ENCODE assay signal across 15 cellular contexts in the genomic region with DNA sequence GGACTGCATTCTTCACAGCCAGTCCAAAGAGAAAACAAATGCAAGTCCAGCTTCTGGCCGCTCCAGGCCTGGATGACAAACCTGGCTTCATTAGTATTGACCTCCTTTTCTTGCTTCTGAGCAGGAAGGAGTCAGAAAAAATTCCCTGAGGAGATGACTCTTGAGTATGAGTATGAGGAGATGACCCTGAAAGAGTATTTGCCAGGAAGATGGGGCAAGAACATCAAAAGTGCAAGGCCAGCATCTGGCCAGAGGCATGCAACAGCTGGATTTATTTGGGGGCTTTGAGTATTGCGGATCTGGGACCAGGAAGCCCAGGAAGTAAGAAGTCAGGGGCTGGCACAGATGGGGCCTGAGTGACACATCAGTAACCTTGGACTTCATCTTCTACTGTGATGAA.
DNase-seq lines count a peak whose midpoint lies in the region; ATAC-seq and TF ChIP-seq lines count a peak whose summit lies in the region.
"Had no signal": no experiment of that assay in that cellular context is flagged by ENCODE, and none has a peak within 500 bp of the region (broad histone marks: within the 10 kb centered on the region; RNA-seq: fewer than 3 reads in every experiment).

No MANE protein-coding gene starts in this region.

- ATAC-seq in naive thymus-derived CD8-positive, alpha-beta T cell = no peak
- ATAC-seq: activated T-cell treated with anti-CD3 and anti-CD28 coated beads, Interleukin-2, amount 50 U/mL, for 4 hours; natural killer cell treated with Interleukin-12 subunit alpha and Interleukin-12 subunit beta and Interleukin-15 and Interleukin-18, amount 100 ng/mL, for 72 hours; SK-N-SH treated with all-trans-retinoic acid at 6 μM for 48 hours had no signal

- no peaks in the 10 kb centered on the region for H3K4me1 Mint-ChIP-seq in immature natural killer cell
- H3K4me1 Mint-ChIP-seq in naive thymus-derived CD8-positive, alpha-beta T cell = no peaks in the 10 kb centered on the region

- H3K36me3 ChIP-seq in testis (ENCODE audit: low read depth, missing control alignments) = no peaks in the 10 kb centered on the region

- peaks cover 0 to 5% (median 2%) of the 10 kb centered on the region in 3 donors for H3K27me3 Mint-ChIP-seq in immature natural killer cell (ENCODE audit: low read depth in 3 of 3)
- H3K27me3 Mint-ChIP-seq in naive thymus-derived CD8-positive, alpha-beta T cell = peaks cover 0 to 4% (median 0%) of the 10 kb centered on the region in 5 donors

- no peaks in the 10 kb centered on the region for H3K9me3 ChIP-seq in testis

- no peaks in the 10 kb centered on the region for H3K9me3 Mint-ChIP-seq in immature natural killer cell
- H3K9me3 Mint-ChIP-seq in naive thymus-derived CD8-positive, alpha-beta T cell = no peaks in the 10 kb centered on the region
- H3K9me3 Mint-ChIP-seq: activated T-cell treated with anti-CD3 and anti-CD28 coated beads, Interleukin-2, amount 50 U/mL, for 4 hours; natural killer cell treated with Interleukin-12 subunit alpha and Interleukin-12 subunit beta and Interleukin-15 and Interleukin-18, amount 100 ng/mL, for 72 hours had no signal

- H3K4me3 Mint-ChIP-seq in immature natural killer cell = no peak overlapping the region
- no peak overlapping the region for H3K4me3 Mint-ChIP-seq in naive thymus-derived CD8-positive, alpha-beta T cell
- H3K4me3 Mint-ChIP-seq: activated T-cell treated with anti-CD3 and anti-CD28 coated beads, Interleukin-2, amount 50 U/mL, for 4 hours; natural killer cell treated with Interleukin-12 subunit alpha and Interleukin-12 subunit beta and Interleukin-15 and Interleukin-18, amount 100 ng/mL, for 72 hours had no signal

- TF ChIP-seq CTCF in coronary artery (IDR thresholded peaks at IDR 0.05) (no peak), testis (IDR thresholded peaks at IDR 0.05) (no peak)

- DNase-seq in HS-5 (ENCODE audit: low read depth) = peak; percentile 55
- peak; percentile 75 for DNase-seq in coronary artery (ENCODE audit: low spot score)
- peak; percentile 45 for DNase-seq in kidney tubule cell (ENCODE audit: low spot score)
- peak; percentile 8 for DNase-seq in testis
- no peak for DNase-seq in immature natural killer cell
- no peak for DNase-seq in naive thymus-derived CD8-positive, alpha-beta T cell
- no peak for DNase-seq in NCI-H2029 treated with DMSO at 0.1 percent for 48 hours (lab: John Stamatoyannopoulos, UW)
- DNase-seq: activated CD4-positive, alpha-beta T cell treated with anti-CD3 and anti-CD28 coated beads, Interleukin-2, amount 50 U/mL, for 1 hour; activated T-cell treated with anti-CD3 and anti-CD28 coated beads, Interleukin-2, amount 50 U/mL, for 4 hours; DMS79; Kasumi-1; NCI-H446 treated with DMSO at 0.1 percent for 48 hours; substantia nigra had no signal

- peak overlapping the region in 1 of 2 donors; percentile 32 for H3K27ac ChIP-seq in coronary artery
- H3K27ac ChIP-seq in testis = no peak overlapping the region

- H3K36me3 Mint-ChIP-seq in immature natural killer cell = no peaks in the 10 kb centered on the region
- H3K36me3 Mint-ChIP-seq in naive thymus-derived CD8-positive, alpha-beta T cell = no peaks in the 10 kb centered on the region
- H3K36me3 Mint-ChIP-seq: natural killer cell treated with Interleukin-12 subunit alpha and Interleukin-12 subunit beta and Interleukin-15 and Interleukin-18, amount 100 ng/mL, for 72 hours had no signal

- WGBS in testis, 2 donors = 83 to 89% methylated on average over 2 of the region's 2 CpGs

- H3K27me3 ChIP-seq in testis = no peaks in the 10 kb centered on the region

- intact Hi-C loops in testis (cut with DNase I; ENCODE audit: low total_unique reads) = no loop called here

- H3K4me3 ChIP-seq in coronary artery = no peak overlapping the region
- no peak overlapping the region for H3K4me3 ChIP-seq in testis

- H3K4me1 ChIP-seq in testis = no peaks in the 10 kb centered on the region

- no peak for TF ChIP-seq POLR2A in testis (IDR thresholded peaks at IDR 0.05)

- POLR2A ChIA-PET in naive thymus-derived CD8-positive, alpha-beta T cell (lab: Charles Lee) = no interaction called here

- no peak overlapping the region for H3K27ac Mint-ChIP-seq in immature natural killer cell
- no peak overlapping the region for H3K27ac Mint-ChIP-seq in naive thymus-derived CD8-positive, alpha-beta T cell
- H3K27ac Mint-ChIP-seq: natural killer cell treated with Interleukin-12 subunit alpha and Interleukin-12 subunit beta and Interleukin-15 and Interleukin-18, amount 100 ng/mL, for 72 hours had no signal

Comparison
In these comparisons a context has a peak if more than half of its experiments do, and no peak if none do; other contexts are left out.
1. DNase-seq: peak in HS-5 (single experiment), coronary artery (single experiment), kidney tubule cell (single experiment) and testis (single experiment); none in immature natural killer cell (0 of 3), naive thymus-derived CD8-positive, alpha-beta T cell (0 of 10) and NCI-H2029 treated with DMSO at 0.1 percent for 48 hours (single experiment).